ENCODE assay signal across 12 cellular contexts in the genomic region with DNA sequence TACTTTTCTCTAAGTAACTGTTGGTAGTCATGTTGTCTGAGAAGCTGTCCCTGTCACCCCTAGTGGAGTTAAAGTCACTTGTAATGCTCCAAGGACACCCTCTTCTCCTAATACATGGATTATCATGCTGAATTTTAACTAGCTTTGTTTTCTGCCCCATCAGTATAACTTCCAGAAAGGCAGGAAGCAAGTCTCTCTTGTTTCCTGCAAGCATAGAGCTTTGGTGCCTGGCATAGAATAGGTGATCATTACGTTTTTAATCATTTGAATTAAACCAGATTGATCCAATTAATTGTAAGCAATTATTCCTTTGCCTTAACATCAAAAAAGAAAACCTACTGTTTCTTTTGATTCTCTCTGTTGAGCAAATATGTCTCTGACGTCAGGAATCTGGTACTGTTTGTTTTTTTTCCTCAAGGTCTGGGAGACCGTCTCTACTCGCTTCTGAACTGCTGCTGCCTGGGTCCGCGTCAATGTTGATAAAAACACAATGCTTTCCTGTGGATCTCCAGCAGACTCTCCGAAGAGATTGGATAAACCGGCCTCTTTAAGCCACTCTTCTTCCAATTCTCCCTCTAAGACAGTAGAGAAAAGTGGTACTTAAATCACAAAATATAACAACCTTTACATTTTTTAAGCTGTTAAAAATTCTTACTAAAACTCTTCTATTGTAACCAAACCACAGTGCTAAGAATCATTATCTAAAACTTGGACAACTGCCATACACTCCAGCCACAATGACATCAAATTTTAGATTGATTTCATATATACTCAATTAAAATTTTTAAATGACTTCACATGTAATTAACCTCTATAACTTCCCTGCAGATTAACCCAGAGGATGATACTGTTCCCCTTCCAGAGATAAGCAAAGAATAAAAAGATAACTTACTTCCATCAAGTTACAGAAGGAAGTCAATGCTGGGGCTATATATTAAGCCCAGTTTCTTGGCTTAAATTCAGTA.
DNase-seq lines count a peak whose midpoint lies in the region; ATAC-seq, FAIRE-seq and TF ChIP-seq lines count a peak whose summit lies in the region.
"Had no signal": no experiment of that assay in that cellular context is flagged by ENCODE, and none has a peak within 500 bp of the region (broad histone marks: within the 10 kb centered on the region; RNA-seq: fewer than 3 reads in every experiment).

No MANE protein-coding gene starts in this region.

- no peak for TF ChIP-seq CTCF in astrocyte of the cerebellum (IDR thresholded peaks at IDR 0.05; ENCODE audit: low read depth, low read length, missing control alignments)
- no peak for TF ChIP-seq CTCF in stomach (IDR thresholded peaks at IDR 0.05)
- no peak for TF ChIP-seq CTCF in D721Med (IDR thresholded peaks at IDR 0.05; ENCODE audit: insufficient read depth, missing control alignments)

- no peak for TF ChIP-seq POLR2A in stomach (IDR thresholded peaks at IDR 0.05)

- WGBS in stomach, 5 donors = 18 to 41% (median 26%) methylated on average over 8 of the region's 8 CpGs

- H3K4me1 ChIP-seq in stomach = peaks cover 8 to 30% (median 15%) of the 10 kb centered on the region in 4 donors

- H3K4me3 ChIP-seq in astrocyte of the cerebellum (ENCODE audit: low read depth, low read length) (no peak overlapping the region), stomach (no peak overlapping the region)
- H3K4me3 ChIP-seq: K562, sigmoid colon had no signal

- peak overlapping the region in 4 of 5 donors; percentile 27 to 45 (median 36) for H3K27ac ChIP-seq in stomach

- H3K27me3 ChIP-seq in stomach = no peaks in the 10 kb centered on the region
- H3K27me3 ChIP-seq: sigmoid colon had no signal

- FAIRE-seq in D721Med (lab: Jason Lieb, UNC) = no peak
- FAIRE-seq: K562 had no signal

- intact Hi-C loops in stomach (cut with DNase I; ENCODE audit: low total_unique reads) = no loop called here

- H3K9me3 ChIP-seq in stomach = no peaks in the 10 kb centered on the region
- H3K9me3 ChIP-seq: sigmoid colon had no signal

- peaks cover 0 to 28% (median 15%) of the 10 kb centered on the region in 4 donors for H3K36me3 ChIP-seq in stomach
- H3K36me3 ChIP-seq: sigmoid colon had no signal

- in situ Hi-C loops in astrocyte of the cerebellum (cut with HindIII; ENCODE audit: low sequenced_read_pairs) = no loop called here

- peak; percentile 82 for DNase-seq in NCI-H146 treated with DMSO at 0.1 percent for 48 hours (lab: John Stamatoyannopoulos, UW; ENCODE audit: unreplicated experiment)
- DNase-seq in astrocyte of the cerebellum (ENCODE audit: low read depth) = peak; percentile 51
- peak; percentile 91 for DNase-seq in iris pigment epithelial cell (ENCODE audit: low read depth)
- no peak for DNase-seq in stomach
- DNase-seq in D721Med (ENCODE audit: insufficient read length, low spot score) = no peak
- DNase-seq in C1 segment of cervical spinal cord (lab: John Stamatoyannopoulos, UW) = no peak
- DNase-seq: activated naive CD8-positive, alpha-beta T cell treated with anti-CD3 and anti-CD28 coated beads, Interleukin-2, amount 50 U/mL, for 24 hours; NCI-H2171; sigmoid colon had no signal

- ATAC-seq in GM18870 (IDR thresholded peaks at IDR 0.05; ENCODE audit: unreplicated experiment) = no peak
- ATAC-seq: activated naive CD8-positive, alpha-beta T cell treated with anti-CD3 and anti-CD28 coated beads, Interleukin-2, amount 50 U/mL, for 24 hours; K562; left lobe of liver had no signal

- TF ChIP-seq EP300 in stomach (IDR thresholded peaks at IDR 0.05) = no peak

Comparison
In these comparisons a context has a peak if more than half of its experiments do, and no peak if none do; other contexts are left out.
1. DNase-seq: peak in NCI-H146 treated with DMSO at 0.1 percent for 48 hours (single experiment), astrocyte of the cerebellum (single experiment) and iris pigment epithelial cell (single experiment); none in stomach (single experiment), D721Med (single experiment) and C1 segment of cervical spinal cord (0 of 14).